In the genomic region with DNA sequence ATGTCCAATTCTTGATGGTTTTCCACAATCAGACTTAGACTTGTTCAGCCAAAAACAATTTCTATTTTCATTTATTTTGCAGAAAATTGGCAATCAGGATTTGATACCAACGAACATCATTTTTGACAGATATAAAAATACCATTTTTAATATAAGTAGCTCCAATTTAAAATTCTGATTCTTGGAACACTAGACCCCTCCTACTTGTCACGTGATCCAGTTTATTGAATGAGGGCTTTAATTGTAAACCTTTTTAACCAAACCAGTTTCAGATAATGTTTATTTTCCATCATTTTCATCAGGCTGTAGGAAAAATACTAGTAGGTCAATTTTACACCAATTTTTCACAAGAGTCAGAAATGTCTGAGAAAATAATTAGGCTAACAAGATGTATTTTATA, we compare ENCODE assay signal across 36 cellular contexts.
"Had no signal": no experiment of that assay in that cellular context is flagged by ENCODE, and none has a peak within 500 bp of the region (broad histone marks: within the 10 kb centered on the region; RNA-seq: fewer than 3 reads in every experiment).

No MANE protein-coding gene starts in this region.

- H3K36me3 ChIP-seq: MG63 had no signal

- H3K27me3 ChIP-seq: MG63 had no signal

- H3K9me3 ChIP-seq: MG63 had no signal

- H3K4me3 ChIP-seq: MG63 had no signal

- DNase-seq: Karpas-422, Kasumi-1, MG63, MM.1S, MV-4-11, NCI-H1048, NCI-H1092, NCI-H1092 treated with DMSO at 0.1 percent for 48 hours, NCI-H1105, NCI-H1105 treated with DMSO at 0.1 percent for 48 hours, NCI-H1417, NCI-H1417 treated with DMSO at 0.1 percent for 48 hours, NCI-H1436, NCI-H1436 treated with DMSO at 0.1 percent for 48 hours, NCI-H146, NCI-H1694, NCI-H1694 treated with DMSO at 0.1 percent for 48 hours, NCI-H187, NCI-H187 treated with DMSO at 0.1 percent for 48 hours, NCI-H2029, NCI-H2029 treated with DMSO at 0.1 percent for 48 hours, NCI-H2081, NCI-H2081 treated with DMSO at 0.1 percent for 48 hours, NCI-H2107, NCI-H2171, NCI-H2171 treated with DMSO at 0.1 percent for 48 hours, NCI-H2227 treated with DMSO at 0.1 percent for 48 hours, NCI-H226, NCI-H345, NCI-H446, NCI-H446 treated with DMSO at 0.1 percent for 48 hours, NCI-H510A, NCI-H510A treated with DMSO at 0.1 percent for 48 hours, NCI-H524, NCI-H524 treated with DMSO at 0.1 percent for 48 hours, NCI-H526 had no signal
